ENCODE assay signal across 13 cellular contexts in the genomic region with DNA sequence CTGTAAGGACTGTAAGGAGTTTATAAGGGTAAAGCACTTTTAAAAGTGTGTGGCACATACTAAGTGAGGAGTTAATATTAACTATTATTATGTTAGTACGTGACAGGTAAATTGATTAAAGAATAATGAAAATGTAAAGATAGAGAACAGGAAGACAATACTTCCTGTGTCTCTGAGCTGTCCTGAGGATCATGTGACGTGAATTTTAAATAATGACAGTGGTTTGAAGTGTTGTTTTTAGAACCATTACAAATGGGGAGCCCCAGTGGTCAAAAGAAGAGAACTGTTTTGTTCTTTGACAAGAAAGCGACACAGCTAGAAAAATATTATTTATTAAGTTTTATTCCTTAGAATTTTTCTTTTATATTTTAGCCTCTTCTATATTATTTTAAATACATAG.
DNase-seq lines count a peak whose midpoint lies in the region; ATAC-seq and TF ChIP-seq lines count a peak whose summit lies in the region.
"Had no signal": no experiment of that assay in that cellular context is flagged by ENCODE, and none has a peak within 500 bp of the region (broad histone marks: within the 10 kb centered on the region; RNA-seq: fewer than 3 reads in every experiment).

No MANE protein-coding gene starts in this region.

- H3K4me3 ChIP-seq in hepatocyte (no peak overlapping the region), colonic mucosa (no peak overlapping the region)

- WGBS in hepatocyte (ENCODE audit: low lambda C conversion rate, missing lambda C conversion rate): 86% methylated on average over 3 of the region's 3 CpGs

- H3K9ac ChIP-seq in colonic mucosa (ENCODE audit: low read depth in 2 of 2, low read length in 2 of 2): no peak overlapping the region

- no peaks in the 10 kb centered on the region for H3K79me2 ChIP-seq in hepatocyte

- no peaks in the 10 kb centered on the region for H3K36me3 ChIP-seq in hepatocyte (replicated peaks; ENCODE audit: insufficient read depth, low read depth)
- H3K36me3 ChIP-seq in colonic mucosa: no peaks in the 10 kb centered on the region

- H3K27me3 ChIP-seq in hepatocyte: no peaks in the 10 kb centered on the region
- no peaks in the 10 kb centered on the region for H3K27me3 ChIP-seq in colonic mucosa

- H3K4me3 Mint-ChIP-seq in activated T-cell treated with anti-CD3 and anti-CD28 coated beads, Interleukin-2, amount 50 U/mL, for 24 hours: no peak overlapping the region
- H3K4me3 Mint-ChIP-seq in activated T-cell treated with anti-CD3 and anti-CD28 coated beads, Interleukin-2, amount 50 U/mL, for 72 hours: no peak overlapping the region
- H3K4me3 Mint-ChIP-seq: CD14-positive monocyte had no signal

- TF ChIP-seq CTCF in VCaP (conservative IDR thresholded peaks at IDR 0.05) (no peak), hepatocyte (IDR thresholded peaks at IDR 0.05; ENCODE audit: poor library complexity) (no peak), colonic mucosa (IDR thresholded peaks at IDR 0.05) (no peak)

- no peaks in the 10 kb centered on the region for H3K36me3 Mint-ChIP-seq in activated T-cell treated with anti-CD3 and anti-CD28 coated beads, Interleukin-2, amount 50 U/mL, for 24 hours (ENCODE audit: low read depth)
- peaks cover 4 to 6% of the 10 kb centered on the region in 2 donors for H3K36me3 Mint-ChIP-seq in activated T-cell treated with anti-CD3 and anti-CD28 coated beads, Interleukin-2, amount 50 U/mL, for 72 hours (ENCODE audit: insufficient read depth in 2 of 2)

- H3K9me2 ChIP-seq in hepatocyte (replicated peaks; ENCODE audit: insufficient read depth): no peaks in the 10 kb centered on the region

- ATAC-seq in activated T-cell treated with anti-CD3 and anti-CD28 coated beads, Interleukin-2, amount 50 U/mL, for 72 hours (replicated peaks in 1 of 2): no peak
- ATAC-seq in GM19455 (IDR thresholded peaks at IDR 0.05; ENCODE audit: unreplicated experiment): no peak

- peaks cover 9% of the 10 kb centered on the region for H3K9me3 Mint-ChIP-seq in activated T-cell treated with anti-CD3 and anti-CD28 coated beads, Interleukin-2, amount 50 U/mL, for 24 hours
- H3K9me3 Mint-ChIP-seq in activated T-cell treated with anti-CD3 and anti-CD28 coated beads, Interleukin-2, amount 50 U/mL, for 72 hours: peaks cover 7 to 8% of the 10 kb centered on the region in 2 donors

- no peak overlapping the region for H3K4me2 ChIP-seq in hepatocyte

- H3K4me1 ChIP-seq in hepatocyte (ENCODE audit: insufficient read depth) (no peaks in the 10 kb centered on the region), colonic mucosa (no peaks in the 10 kb centered on the region)

- H4K20me1 ChIP-seq in hepatocyte (ENCODE audit: insufficient read depth, poor library complexity, severe bottlenecking): no peaks in the 10 kb centered on the region

- intact Hi-C loops in colonic mucosa (cut with DNase I): no loop called here

- no peak for DNase-seq in activated T-cell treated with anti-CD3 and anti-CD28 coated beads, Interleukin-2, amount 50 U/mL, for 24 hours
- DNase-seq in activated T-cell treated with anti-CD3 and anti-CD28 coated beads, Interleukin-2, amount 50 U/mL, for 72 hours: no peak
- DNase-seq in hepatocyte (ENCODE audit: low spot score) (no peak), colonic mucosa (no peak), cerebellar cortex (ENCODE audit: low spot score) (no peak)
- DNase-seq in stimulated activated naive CD4-positive, alpha-beta T cell treated with Interleukin-2 at 50 U/mL for 16 hours (lab: John Stamatoyannopoulos, UW): no peak
- DNase-seq: NCI-H1105 treated with DMSO at 0.1 percent for 48 hours, NCI-H187, NCI-H510A, SHP77 treated with DMSO at 0.1 percent for 48 hours had no signal

- peaks cover 13% of the 10 kb centered on the region for H3K4me1 Mint-ChIP-seq in activated T-cell treated with anti-CD3 and anti-CD28 coated beads, Interleukin-2, amount 50 U/mL, for 24 hours (ENCODE audit: low read depth)
- H3K4me1 Mint-ChIP-seq in activated T-cell treated with anti-CD3 and anti-CD28 coated beads, Interleukin-2, amount 50 U/mL, for 72 hours (ENCODE audit: low read depth): peaks cover 11% of the 10 kb centered on the region

- H3K9me3 ChIP-seq in hepatocyte (ENCODE audit: low read depth) (no peaks in the 10 kb centered on the region), colonic mucosa (no peaks in the 10 kb centered on the region)

- H3K27ac Mint-ChIP-seq in activated T-cell treated with anti-CD3 and anti-CD28 coated beads, Interleukin-2, amount 50 U/mL, for 24 hours: peak overlapping the region; percentile 15
- no peak overlapping the region for H3K27ac Mint-ChIP-seq in activated T-cell treated with anti-CD3 and anti-CD28 coated beads, Interleukin-2, amount 50 U/mL, for 72 hours
- H3K27ac Mint-ChIP-seq: CD14-positive monocyte had no signal

- H2AFZ ChIP-seq in hepatocyte: peak overlapping the region; percentile 15

- H3K27ac ChIP-seq in VCaP (peak overlapping the region; percentile 5; the same call in 1 of the 2 replicates), hepatocyte (no peak overlapping the region), colonic mucosa (no peak overlapping the region)

- peaks cover 12% of the 10 kb centered on the region for H3K27me3 Mint-ChIP-seq in activated T-cell treated with anti-CD3 and anti-CD28 coated beads, Interleukin-2, amount 50 U/mL, for 24 hours
- no peaks in the 10 kb centered on the region for H3K27me3 Mint-ChIP-seq in activated T-cell treated with anti-CD3 and anti-CD28 coated beads, Interleukin-2, amount 50 U/mL, for 72 hours (ENCODE audit: low read depth)
